9 cellular contexts compared by ENCODE assay signal in genomic region chrX:46838482-46838857, GRCh38. TPM values are rescaled to one million over a fixed set of nuclear protein-coding genes. Genes with fewer than 3 reads are reported as not detected.
DNase-seq lines count a peak whose midpoint lies in the region; ATAC-seq and TF ChIP-seq lines count a peak whose summit lies in the region.
"Had no signal": no experiment of that assay in that cellular context is flagged by ENCODE, and none has a peak within 500 bp of the region (broad histone marks: within the 10 kb centered on the region; RNA-seq: fewer than 3 reads in every experiment).

No MANE protein-coding gene starts in this region.

- no peak for ATAC-seq in GM21515 (IDR thresholded peaks at IDR 0.05; ENCODE audit: unreplicated experiment)

- H3K27me3 ChIP-seq in spleen (replicated peaks in 1 of 7) (no peaks in the 10 kb centered on the region), H7 (ENCODE audit: control insufficient read depth, insufficient read depth, low read length) (no peaks in the 10 kb centered on the region)

- no peaks in the 10 kb centered on the region for H3K27me3 Mint-ChIP-seq in T-helper 2 cell treated with Interferon-gamma antibody and Interleukin-4, amounts not matched to agents 5 μg/mL and 100 μg/mL, for 36 hours (ENCODE audit: low read depth)

- H3K27ac Mint-ChIP-seq in T-helper 2 cell treated with Interferon-gamma antibody and Interleukin-4, amounts not matched to agents 5 μg/mL and 100 μg/mL, for 36 hours = peak overlapping the region; percentile 97

- DNase-seq in T-helper 2 cell treated with Interferon-gamma antibody and Interleukin-4, amounts not matched to agents 5 μg/mL and 100 μg/mL, for 36 hours (ENCODE audit: low spot score) = no peak
- DNase-seq in T-helper 2 cell (no peak), fibroblast of the aortic adventitia (ENCODE audit: low read depth) (peak; percentile 9), spleen (no peak), NCI-H2029 (lab: John Stamatoyannopoulos, UW) (no peak), H7 (no peak)
- DNase-seq: stimulated activated CD4-positive, alpha-beta T cell treated with anti-CD3 and anti-CD28 coated beads, Interleukin-1b, Interleukin-23, amount 100 ng/mL, for 48 hours had no signal

- peaks cover 11 to 49% (median 28%) of the 10 kb centered on the region in 6 donors for H3K4me1 ChIP-seq in spleen

- TF ChIP-seq POLR2A in spleen (IDR thresholded peaks at IDR 0.05) = no peak

- intact Hi-C loops in spleen (cut with DNase I; ENCODE audit: low total_unique reads) = no loop called here

- H3K4me1 Mint-ChIP-seq in T-helper 2 cell treated with Interferon-gamma antibody and Interleukin-4, amounts not matched to agents 5 μg/mL and 100 μg/mL, for 36 hours (ENCODE audit: low read depth) = peaks cover 12% of the 10 kb centered on the region

- H3K4me3 ChIP-seq in fibroblast of the aortic adventitia (ENCODE audit: low read depth, low read length) (peak overlapping the region; percentile 73), spleen (peak overlapping the region in 7 of 8 donors; percentile 56 to 87 (median 59)), H7 (ENCODE audit: insufficient read depth, low read depth, low read length) (no peak overlapping the region; the same call in 1 of the 2 replicates)

- 5 to 47% (median 26%) methylated on average over 1 of the region's 1 CpG for WGBS in spleen, 5 donors

- TF ChIP-seq CTCF in VCaP (conservative IDR thresholded peaks at IDR 0.05) (no peak), fibroblast of the aortic adventitia (IDR thresholded peaks at IDR 0.05; ENCODE audit: insufficient read depth, low read length) (no peak), spleen (IDR thresholded peaks at IDR 0.05 in 8 of 11, conservative IDR thresholded peaks at IDR 0.05 in 3 of 11) (no peak)

- H3K9me3 Mint-ChIP-seq in T-helper 2 cell treated with Interferon-gamma antibody and Interleukin-4, amounts not matched to agents 5 μg/mL and 100 μg/mL, for 36 hours = no peaks in the 10 kb centered on the region

- peaks cover 2% of the 10 kb centered on the region for H3K36me3 Mint-ChIP-seq in T-helper 2 cell treated with Interferon-gamma antibody and Interleukin-4, amounts not matched to agents 5 μg/mL and 100 μg/mL, for 36 hours (ENCODE audit: low read depth)

- no peaks in the 10 kb centered on the region for H3K9me3 ChIP-seq in spleen

- H3K36me3 ChIP-seq in spleen (no peaks in the 10 kb centered on the region), H7 (replicated peaks; ENCODE audit: control insufficient read depth, insufficient read depth, low read length) (no peaks in the 10 kb centered on the region)

- peak overlapping the region; percentile 96 for H3K4me3 Mint-ChIP-seq in T-helper 2 cell treated with Interferon-gamma antibody and Interleukin-4, amounts not matched to agents 5 μg/mL and 100 μg/mL, for 36 hours

- peak overlapping the region; percentile 60 for H3K27ac ChIP-seq in VCaP
- H3K27ac ChIP-seq in spleen = peak overlapping the region in 7 of 8 donors; percentile 0 to 98 (median 93)

RNA-seq across cellular contexts. Expression of gene RP2, which starts 1.6 kb away (rescaled TPM):
- total RNA-seq in fibroblast of the aortic adventitia (ENCODE audit: low replicate concordance) (7.4 and 23.3 TPM in 2 replicates), spleen (10 to 100 TPM; 16.8 to 26.5 (median 18.6) TPM)
- 1 to 10 TPM; 6.8 to 9.3 (median 8.7) TPM for polyA plus RNA-seq in spleen
- 22.1 and 28.3 TPM in 2 replicates for total RNA-seq in H7 (2014; rRNA removed; shearing (Covaris generic))
